Comparison of ENCODE assay signal across 19 cellular contexts in genomic region chr5:179217956-179218355, GRCh38.
"Had no signal": no experiment of that assay in that cellular context is flagged by ENCODE, and none has a peak within 500 bp of the region (broad histone marks: within the 10 kb centered on the region; RNA-seq: fewer than 3 reads in every experiment).

No MANE protein-coding gene starts in this region.

- H3K4me3 Mint-ChIP-seq: activated B cell treated with CpG ODN at 0.5 μM for 24 hours; activated CD8-positive, alpha-beta T cell treated with anti-CD3 and anti-CD28 coated beads for 36 hours; activated naive CD8-positive, alpha-beta T cell; activated T-cell treated with anti-CD3 and anti-CD28 coated beads, Interleukin-2, amount 50 U/mL, for 72 hours; central memory CD8-positive, alpha-beta T cell; naive thymus-derived CD4-positive, alpha-beta T cell; T-helper 2 cell treated with Interferon-gamma antibody and Interleukin-4, amounts not matched to agents 5 μg/mL and 100 μg/mL, for 36 hours had no signal

- H3K9me3 Mint-ChIP-seq: activated CD8-positive, alpha-beta T cell treated with anti-CD3 and anti-CD28 coated beads for 36 hours had no signal

- H3K4me1 Mint-ChIP-seq: activated B cell treated with CpG ODN at 0.5 μM for 24 hours; central memory CD8-positive, alpha-beta T cell; naive thymus-derived CD4-positive, alpha-beta T cell had no signal

- H3K36me3 ChIP-seq: transverse colon had no signal

- H3K27me3 ChIP-seq: testis, transverse colon had no signal

- ATAC-seq: activated CD8-positive, alpha-beta T cell treated with anti-CD3 and anti-CD28 coated beads for 36 hours; activated T-cell treated with anti-CD3 and anti-CD28 coated beads, Interleukin-2, amount 50 U/mL, for 72 hours; left ventricle myocardium superior; right cardiac atrium; stimulated activated naive CD8-positive, alpha-beta T cell treated with anti-CD3 and anti-CD28 coated beads, Interleukin-15, Interleukin-2, amounts not matched to agents 100 U/mL and 50 U/mL, for 24 hours had no signal

- H3K9me3 ChIP-seq: testis, transverse colon had no signal

- H3K36me3 Mint-ChIP-seq: activated naive CD8-positive, alpha-beta T cell had no signal

- H3K27ac Mint-ChIP-seq: activated B cell treated with CpG ODN at 0.5 μM for 24 hours; activated CD8-positive, alpha-beta T cell treated with anti-CD3 and anti-CD28 coated beads for 36 hours; activated naive CD8-positive, alpha-beta T cell; activated T-cell treated with anti-CD3 and anti-CD28 coated beads, Interleukin-2, amount 50 U/mL, for 72 hours; naive thymus-derived CD4-positive, alpha-beta T cell; T-helper 2 cell treated with Interferon-gamma antibody and Interleukin-4, amounts not matched to agents 5 μg/mL and 100 μg/mL, for 36 hours had no signal

- H3K4me3 ChIP-seq: testis, transverse colon had no signal

- H3K4me1 ChIP-seq: testis, transverse colon had no signal

- H3K27me3 Mint-ChIP-seq: activated B cell treated with CpG ODN at 0.5 μM for 24 hours; activated naive CD8-positive, alpha-beta T cell had no signal

- H3K27ac ChIP-seq: testis, transverse colon had no signal

- DNase-seq: activated B cell treated with CpG ODN at 0.5 μM for 24 hours; activated CD4-positive, alpha-beta T cell treated with anti-CD3 and anti-CD28 coated beads, Interleukin-2, amount 50 U/mL, for 1 hour; activated CD8-positive, alpha-beta T cell treated with anti-CD3 and anti-CD28 coated beads for 36 hours; activated naive CD4-positive, alpha-beta T cell; activated T-cell treated with anti-CD3 and anti-CD28 coated beads for 4 hours; activated T-cell treated with anti-CD3 and anti-CD28 coated beads, Interleukin-2, amount 50 U/mL, for 72 hours; anterior cingulate cortex; effector CD8-positive, alpha-beta T cell; left ventricle myocardium superior; naive thymus-derived CD4-positive, alpha-beta T cell; occipital lobe; stimulated activated CD4-positive, alpha-beta T cell treated with anti-CD3 and anti-CD28 coated beads, Interleukin-2, amount 100 ng/mL, for 48 hours; stimulated activated naive CD8-positive, alpha-beta T cell treated with anti-CD3 and anti-CD28 coated beads, Interleukin-15, Interleukin-2, amounts not matched to agents 100 U/mL and 50 U/mL, for 24 hours; testis; transverse colon had no signal
